Comparison of ENCODE assay signal across 14 cellular contexts in genomic region chr4:1928356-1929235, GRCh38. TPM values are rescaled to one million over a fixed set of nuclear protein-coding genes. Genes with fewer than 3 reads are reported as not detected.
A peak's percentile ranks its signal among the peaks of the same experiment; 100 is the strongest.
DNase-seq lines count a peak whose midpoint lies in the region; ATAC-seq, FAIRE-seq and TF ChIP-seq lines count a peak whose summit lies in the region.
"Had no signal": no experiment of that assay in that cellular context is flagged by ENCODE, and none has a peak within 500 bp of the region (broad histone marks: within the 10 kb centered on the region; RNA-seq: fewer than 3 reads in every experiment).

No MANE protein-coding gene starts in this region.

- no peaks in the 10 kb centered on the region for H3K27me3 Mint-ChIP-seq in CD8-positive, alpha-beta T cell (ENCODE audit: low read depth)
- no peaks in the 10 kb centered on the region for H3K27me3 Mint-ChIP-seq in activated CD8-positive, alpha-beta T cell treated with anti-CD3 and anti-CD28 coated beads, Interleukin-2, amount 10 ng/mL, durations not matched to agents 7 days and 5 days (ENCODE audit: low read depth)

- no peaks in the 10 kb centered on the region for H3K36me3 ChIP-seq in CD8-positive, alpha-beta T cell (ENCODE audit: insufficient read depth, low read length)
- H3K36me3 ChIP-seq in tibial artery: peaks cover 15 to 58% (median 32%) of the 10 kb centered on the region in 3 donors

- H3K4me1 Mint-ChIP-seq in CD8-positive, alpha-beta T cell (ENCODE audit: low read depth): peaks cover 1% of the 10 kb centered on the region
- peaks cover 2% of the 10 kb centered on the region for H3K4me1 Mint-ChIP-seq in activated CD8-positive, alpha-beta T cell treated with anti-CD3 and anti-CD28 coated beads, Interleukin-2, amount 10 ng/mL, durations not matched to agents 7 days and 5 days (ENCODE audit: low read depth)

- POLR2A ChIA-PET in CD8-positive, alpha-beta T cell (lab: Charles Lee): no interaction called here
- POLR2A ChIA-PET in activated CD8-positive, alpha-beta T cell treated with anti-CD3 and anti-CD28 coated beads, Interleukin-2, amount 10 ng/mL, durations not matched to agents 7 days and 5 days (lab: Charles Lee): no interaction called here

- H3K27ac Mint-ChIP-seq in CD8-positive, alpha-beta T cell: peak overlapping the region; percentile 27
- peak overlapping the region; percentile 49 for H3K27ac Mint-ChIP-seq in activated CD8-positive, alpha-beta T cell treated with anti-CD3 and anti-CD28 coated beads, Interleukin-2, amount 10 ng/mL, durations not matched to agents 7 days and 5 days

- H3K4me1 ChIP-seq in CD8-positive, alpha-beta T cell (ENCODE audit: insufficient read depth, low read length): no peaks in the 10 kb centered on the region
- H3K4me1 ChIP-seq in tibial artery: no peaks in the 10 kb centered on the region
- H3K4me1 ChIP-seq: left ventricle myocardium inferior had no signal

- no peak overlapping the region for H3K4me3 Mint-ChIP-seq in CD8-positive, alpha-beta T cell
- no peak overlapping the region for H3K4me3 Mint-ChIP-seq in activated CD8-positive, alpha-beta T cell treated with anti-CD3 and anti-CD28 coated beads, Interleukin-2, amount 10 ng/mL, durations not matched to agents 7 days and 5 days

- FAIRE-seq in GM19239 (lab: Jason Lieb, UNC): no peak

- no peaks in the 10 kb centered on the region for H3K9me3 Mint-ChIP-seq in CD8-positive, alpha-beta T cell
- H3K9me3 Mint-ChIP-seq in activated CD8-positive, alpha-beta T cell treated with anti-CD3 and anti-CD28 coated beads, Interleukin-2, amount 10 ng/mL, durations not matched to agents 7 days and 5 days (ENCODE audit: insufficient read depth): no peaks in the 10 kb centered on the region

- no peaks in the 10 kb centered on the region for H3K27me3 ChIP-seq in CD8-positive, alpha-beta T cell (ENCODE audit: insufficient read depth, low read length)
- H3K27me3 ChIP-seq in tibial artery: no peaks in the 10 kb centered on the region

- CTCF ChIA-PET in CD8-positive, alpha-beta T cell (lab: Charles Lee): no interaction called here
- CTCF ChIA-PET in activated CD8-positive, alpha-beta T cell treated with anti-CD3 and anti-CD28 coated beads, Interleukin-2, amount 10 ng/mL, durations not matched to agents 7 days and 5 days (lab: Charles Lee): interaction anchor here (1.0 kb wide), 1 partner anchor 180 kb away, joined by 3 read pairs; no protein-coding TSS in a partner anchor

- no peak overlapping the region for H3K4me3 ChIP-seq in CD8-positive, alpha-beta T cell (ENCODE audit: low read depth, low read length)
- no peak overlapping the region for H3K4me3 ChIP-seq in tibial artery
- H3K4me3 ChIP-seq: left ventricle myocardium inferior had no signal

- DNase-seq in CD8-positive, alpha-beta T cell: peak in 1 of 7 experiments; percentile 32
- DNase-seq in HT1080 (ENCODE audit: low read depth) (peak; percentile 48), mesenteric fat pad (ENCODE audit: low spot score) (peak; percentile 67), GM19239 (ENCODE audit: insufficient read length, low spot score) (no peak), tibial artery (no peak), NCI-H2029 treated with DMSO at 0.1 percent for 48 hours (lab: John Stamatoyannopoulos, UW) (no peak)
- DNase-seq in activated CD8-positive, alpha-beta T cell treated with anti-CD3 and anti-CD28 coated beads, Interleukin-2, amount 10 ng/mL, durations not matched to agents 7 days and 5 days: no peak
- DNase-seq: effector CD8-positive, alpha-beta T cell; left ventricle myocardium inferior; NCI-H1417 treated with DMSO at 0.1 percent for 48 hours; NCI-H774; occipital lobe; SW 1271 had no signal

- no peak overlapping the region for H3K27ac ChIP-seq in CD8-positive, alpha-beta T cell (ENCODE audit: low read depth, low read length)
- no peak overlapping the region for H3K27ac ChIP-seq in tibial artery
- H3K27ac ChIP-seq: left ventricle myocardium inferior had no signal

- H3K36me3 Mint-ChIP-seq in CD8-positive, alpha-beta T cell: peaks cover 34% of the 10 kb centered on the region
- peaks cover 56% of the 10 kb centered on the region for H3K36me3 Mint-ChIP-seq in activated CD8-positive, alpha-beta T cell treated with anti-CD3 and anti-CD28 coated beads, Interleukin-2, amount 10 ng/mL, durations not matched to agents 7 days and 5 days (ENCODE audit: low read depth)

- TF ChIP-seq CTCF in CD8-positive, alpha-beta T cell (IDR thresholded peaks at IDR 0.05): no peak
- no peak for TF ChIP-seq CTCF in tibial artery (IDR thresholded peaks at IDR 0.05)

- peak; percentile 36 for ATAC-seq in CD8-positive, alpha-beta T cell
- peak; percentile 19 for ATAC-seq in activated CD8-positive, alpha-beta T cell treated with anti-CD3 and anti-CD28 coated beads, Interleukin-2, amount 10 ng/mL, durations not matched to agents 7 days and 5 days
- no peak for ATAC-seq in HG02840 (IDR thresholded peaks at IDR 0.05; ENCODE audit: low FRiP score, unreplicated experiment)

- H3K9me3 ChIP-seq in CD8-positive, alpha-beta T cell (ENCODE audit: low read length): no peaks in the 10 kb centered on the region
- H3K9me3 ChIP-seq in tibial artery: no peaks in the 10 kb centered on the region
- H3K9me3 ChIP-seq: left ventricle myocardium inferior had no signal

- intact Hi-C loops in CD8-positive, alpha-beta T cell (cut with DNase I, micrococcal nuclease): no loop called here
- intact Hi-C loops in tibial artery (cut with DNase I; ENCODE audit: low total_unique reads): no loop called here

RNA-seq across cellular contexts. Expression of gene NSD2, which starts 57.4 kb away (rescaled TPM):
- 10 to 100 TPM; 27.3 to 32.5 TPM for total RNA-seq in CD8-positive, alpha-beta T cell
- total RNA-seq in HT1080 (2014; rRNA removed; shearing (Covaris generic)): 67.4 and 83.1 TPM in 2 replicates
- polyA plus RNA-seq in HT1080 (2015; cell fraction: cytosol; rRNA removed): 71.9 and 80.9 TPM in 2 replicates
- polyA plus RNA-seq in HT1080 (2015; cell fraction: nucleus; rRNA removed): 120 and 125 TPM in 2 replicates
- total RNA-seq in activated CD8-positive, alpha-beta T cell treated with anti-CD3 and anti-CD28 coated beads, Interleukin-2, amount 10 ng/mL, durations not matched to agents 7 days and 5 days: 100 to 1,000 TPM; 287 to 290 TPM
- total RNA-seq in mesenteric fat pad: 43.7 TPM

Comparison
In these comparisons a context has a peak if more than half of its experiments do, and no peak if none do; other contexts are left out.
1. DNase-seq: peak in HT1080 (single experiment) and mesenteric fat pad (single experiment); none in activated CD8-positive, alpha-beta T cell treated with anti-CD3 and anti-CD28 coated beads, Interleukin-2, amount 10 ng/mL, durations not matched to agents 7 days and 5 days (single experiment), GM19239 (single experiment), tibial artery (0 of 2) and NCI-H2029 treated with DMSO at 0.1 percent for 48 hours (single experiment).